1 cellular context compared by ENCODE assay signal in the genomic region with DNA sequence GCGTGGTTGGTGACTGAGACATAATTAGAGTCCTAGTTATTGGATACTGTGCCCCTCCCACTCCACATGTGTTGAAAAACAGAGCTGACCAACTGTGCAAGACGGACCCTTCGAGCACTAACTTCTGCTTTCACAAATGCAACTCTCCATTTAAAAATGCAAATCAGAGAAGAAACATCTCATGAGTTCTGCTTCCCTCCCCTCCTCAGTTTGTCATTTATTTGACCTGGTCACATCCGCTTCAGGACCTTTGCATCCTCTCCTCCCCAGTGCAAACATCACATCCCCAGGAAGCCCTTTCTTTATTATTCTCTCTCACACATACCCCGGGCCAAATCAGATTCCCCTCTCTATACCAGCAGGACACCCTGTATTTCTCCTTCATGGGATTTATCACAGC.
TF ChIP-seq lines count a peak whose summit lies in the region.

No MANE protein-coding gene starts in this region.

TF ChIP-seq in WTC11, 78 proteins besides CTCF, POLR2A, EP300 and RAD21 (continued from another document):
- TF ChIP-seq, protein P1, sequence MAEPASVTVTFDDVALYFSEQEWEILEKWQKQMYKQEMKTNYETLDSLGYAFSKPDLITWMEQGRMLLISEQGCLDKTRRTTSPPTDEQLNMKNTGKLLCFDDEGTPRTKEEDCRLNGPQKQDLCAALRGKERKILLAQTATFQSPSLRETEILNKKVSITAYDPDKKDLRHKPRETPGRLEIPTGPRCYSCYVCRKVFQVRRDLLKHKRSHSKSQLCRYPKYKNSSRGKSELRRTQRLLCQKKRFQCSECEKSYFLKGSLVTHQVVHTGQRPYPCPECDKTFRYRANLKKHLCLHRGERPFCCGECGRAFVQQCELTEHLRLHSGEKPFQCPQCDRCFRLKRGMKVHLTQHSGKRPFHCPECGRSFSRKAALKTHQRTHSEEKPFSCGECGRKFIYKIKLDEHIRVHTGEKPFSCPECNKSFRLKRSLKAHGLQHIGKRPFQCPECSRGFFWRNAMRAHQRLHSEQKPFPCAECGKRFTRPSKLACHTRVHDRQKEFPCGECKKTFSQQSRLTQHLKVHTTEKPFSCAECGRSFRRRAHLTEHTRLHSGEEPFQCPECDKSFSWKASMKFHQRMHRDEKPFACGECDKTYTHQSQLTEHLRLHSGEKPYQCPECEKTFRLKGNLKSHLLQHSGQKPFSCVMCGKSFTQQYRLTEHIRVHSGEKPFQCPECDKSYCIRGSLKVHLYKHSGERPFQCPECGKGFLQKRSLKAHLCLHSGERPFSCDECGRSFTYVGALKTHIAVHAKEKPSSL (CRISPR knock-in tag; conservative IDR thresholded peaks at IDR 0.05), result no peak
- TF ChIP-seq JUN (CRISPR knock-in tag; IDR thresholded peaks at IDR 0.05) (no peak), FOXJ3 (CRISPR knock-in tag; IDR thresholded peaks at IDR 0.05; ENCODE audit: borderline replicate concordance) (no peak)
